8 cellular contexts compared by ENCODE assay signal in genomic region chr21:45386728-45387371, GRCh38. TPM values are rescaled to one million over a fixed set of nuclear protein-coding genes. Genes with fewer than 3 reads are reported as not detected.
DNase-seq lines count a peak whose midpoint lies in the region; ATAC-seq and TF ChIP-seq lines count a peak whose summit lies in the region.

No MANE protein-coding gene starts in this region.

- POLR2A ChIA-PET in HCT116 (lab: Charles Lee) = no interaction called here

- H3K27ac ChIP-seq in HCT116 (ENCODE audit: low read depth, low read length) = no peak overlapping the region
- H3K27ac ChIP-seq in ascending aorta = peak overlapping the region in 1 of 2 donors; percentile 19
- H3K27ac ChIP-seq in stomach smooth muscle (ENCODE audit: low read length) = no peak overlapping the region

- BruUV-seq in HCT116 (replicated peaks; lab: Mats Ljungman, UMichigan) = no TSS peak

- CTCF ChIA-PET in HCT116 (lab: Charles Lee) = no interaction called here

- RAD21 ChIA-PET in HCT116 (lab: Charles Lee; ENCODE audit: low non-redundant PET in 1 of 2, low total read pairs in 2 of 2, uncharacterized antibody in 2 of 2, unreplicated experiment in 2 of 2) = interaction anchor here in 1 of 2 experiments (0.6 kb wide), 1 partner anchor 99 kb away, joined by 10 read pairs; the partner anchor contains the start of gene POFUT2

- H3K9me3 ChIP-seq in HCT116 (ENCODE audit: control insufficient read depth in 1 of 2, insufficient read depth in 1 of 2, low read depth in 1 of 2, low read length in 2 of 2) = no peaks in the 10 kb centered on the region
- H3K9me3 ChIP-seq in ascending aorta = no peaks in the 10 kb centered on the region
- no peaks in the 10 kb centered on the region for H3K9me3 ChIP-seq in stomach smooth muscle (ENCODE audit: control insufficient read depth in 2 of 2, low read length in 2 of 2)

- H3K4me1 ChIP-seq in HCT116 (ENCODE audit: control insufficient read depth in 1 of 2, insufficient read depth in 2 of 2, low read length in 2 of 2) (peaks cover 0 to 12% of the 10 kb centered on the region in 2 experiments; a peak in 1 of 4 replicates), ascending aorta (peaks cover 0 to 12% of the 10 kb centered on the region in 2 donors), stomach smooth muscle (ENCODE audit: control insufficient read depth, insufficient read depth, low read length) (peaks cover 14% of the 10 kb centered on the region)

- no peaks in the 10 kb centered on the region for H3K9me2 ChIP-seq in HCT116 (ENCODE audit: insufficient read depth)

- intact Hi-C loops in HCT116 (cut with micrococcal nuclease) (no loop called here), ascending aorta (cut with DNase I) (loop anchor here (5.0 kb wide), 1 partner anchor 50 kb away; no protein-coding TSS in a partner anchor)

- TF ChIP-seq RAD21 in HCT116 (IDR thresholded peaks at IDR 0.05; ENCODE audit: low read depth) = peak; percentile 37; the same call in 1 of the 2 replicates

- ATAC-seq in HCT116 (peak; percentile 56), GM18909 (IDR thresholded peaks at IDR 0.05; ENCODE audit: poor library complexity, unreplicated experiment) (no peak), GM21723 (IDR thresholded peaks at IDR 0.05; ENCODE audit: unreplicated experiment) (no peak)

- TF ChIP-seq CTCF in HCT116 (IDR thresholded peaks at IDR 0.05 in 2 of 3, conservative IDR thresholded peaks at IDR 0.05 in 1 of 3; ENCODE audit: borderline replicate concordance in 1 of 3, insufficient read depth in 1 of 3, low read depth in 2 of 3, low read length in 2 of 3) = peak in 1 of 3 experiments; percentile 12; a peak in 1 of 6 replicates
- peak in 2 of 3 experiments; percentile 23 to 42 for TF ChIP-seq CTCF in ascending aorta (IDR thresholded peaks at IDR 0.05)
- TF ChIP-seq CTCF in GM10266 (IDR thresholded peaks at IDR 0.05; ENCODE audit: control insufficient read depth, insufficient read depth, low read depth, missing control alignments) = no peak

- no peak for TF ChIP-seq POLR2A in HCT116 (IDR thresholded peaks at IDR 0.05; ENCODE audit: borderline replicate concordance, extremely low read depth, insufficient read depth, insufficient read length)

- H3K36me3 ChIP-seq in HCT116 (ENCODE audit: control insufficient read depth in 1 of 2, insufficient read depth in 2 of 2, low read length in 2 of 2) = no peaks in the 10 kb centered on the region
- H3K36me3 ChIP-seq in ascending aorta = no peaks in the 10 kb centered on the region
- H3K36me3 ChIP-seq in stomach smooth muscle (ENCODE audit: control insufficient read depth in 2 of 2, insufficient read depth in 2 of 2, low read length in 2 of 2) = no peaks in the 10 kb centered on the region

- no peaks in the 10 kb centered on the region for H3K79me2 ChIP-seq in HCT116 (ENCODE audit: insufficient read depth, low read length)

- DNase-seq in HCT116 (ENCODE audit: low read depth, low spot score) (no peak), ascending aorta (ENCODE audit: low spot score in 2 of 2) (peak in 1 of 2 donors; percentile 81), hepatic stellate cell (ENCODE audit: low spot score) (peak; percentile 94), GM10266 (ENCODE audit: extremely low spot score) (no peak)
- no peak for DNase-seq in central memory CD4-positive, alpha-beta T cell

- peak overlapping the region; percentile 30; the same call in 1 of the 2 replicates for H3K4me2 ChIP-seq in HCT116 (ENCODE audit: low read length)

- H3K9ac ChIP-seq in HCT116 (ENCODE audit: low read length) = no peak overlapping the region
- peak overlapping the region in 1 of 2 donors; percentile 13 for H3K9ac ChIP-seq in stomach smooth muscle (ENCODE audit: low read length in 2 of 2)

- H2AFZ ChIP-seq in HCT116 (ENCODE audit: low read depth, low read length, poor library complexity, severe bottlenecking) = no peak overlapping the region

- H3K27me3 ChIP-seq in HCT116 (ENCODE audit: insufficient read depth, low read length) (no peaks in the 10 kb centered on the region), ascending aorta (no peaks in the 10 kb centered on the region), stomach smooth muscle (ENCODE audit: control insufficient read depth in 1 of 2, insufficient read depth in 2 of 2, low read length in 2 of 2) (peaks cover 0 to 2% of the 10 kb centered on the region in 2 donors)

- no peak overlapping the region for H3K4me3 ChIP-seq in HCT116 (replicated peaks in 1 of 2; ENCODE audit: low read depth in 1 of 2, low read length in 2 of 2)
- H3K4me3 ChIP-seq in ascending aorta = no peak overlapping the region
- peak overlapping the region; percentile 3 to 35 for H3K4me3 ChIP-seq in stomach smooth muscle (ENCODE audit: low read length in 2 of 2)

- H4K20me1 ChIP-seq in HCT116 (ENCODE audit: insufficient read depth) = no peaks in the 10 kb centered on the region

TF ChIP-seq in HCT116, 20 proteins besides CTCF, POLR2A, EP300 and RAD21:
- TF ChIP-seq ZNF274 (IDR thresholded peaks at IDR 0.05; ENCODE audit: low read depth, low read length) (no peak), SRF (IDR thresholded peaks at IDR 0.05; ENCODE audit: low read depth) (no peak), REST (IDR thresholded peaks at IDR 0.05; ENCODE audit: low read depth) (no peak), CBX3 (IDR thresholded peaks at IDR 0.05; ENCODE audit: low read depth) (no peak), MAX (IDR thresholded peaks at IDR 0.05) (no peak), ELF1 (IDR thresholded peaks at IDR 0.05; ENCODE audit: borderline replicate concordance, low read depth) (no peak), EGR1 (IDR thresholded peaks at IDR 0.05; ENCODE audit: low read depth) (no peak), ATF3 (IDR thresholded peaks at IDR 0.05) (no peak), ZBTB33 (IDR thresholded peaks at IDR 0.05; ENCODE audit: extremely low read depth, insufficient replicate concordance, low read length) (no peak), SP1 (IDR thresholded peaks at IDR 0.05; ENCODE audit: low read depth) (no peak), TCF7L2 (IDR thresholded peaks at IDR 0.05; ENCODE audit: borderline replicate concordance, extremely low read depth, insufficient read depth, insufficient read length) (no peak), JUND (IDR thresholded peaks at IDR 0.05) (no peak), SIN3A (IDR thresholded peaks at IDR 0.05; ENCODE audit: low read depth) (no peak), ZFX (IDR thresholded peaks at IDR 0.05) (no peak), POLR2AphosphoS5 (IDR thresholded peaks at IDR 0.05; ENCODE audit: low read depth, low read length) (no peak)

RNA-seq across cellular contexts. Expression of gene COL18A1, which starts 18.1 kb away (rescaled TPM):
- total RNA-seq in HCT116 (2021; ENCODE audit: unreplicated experiment) (59.5 TPM), ascending aorta (699 TPM)
- polyA plus RNA-seq in HCT116 (2012) = 57.0 and 60.3 TPM in 2 replicates

Comparison
In these comparisons a context has a peak if more than half of its experiments do, and no peak if none do; other contexts are left out.
1. H3K4me3 ChIP-seq: peak in stomach smooth muscle (2 of 2); none in HCT116 (0 of 2) and ascending aorta (0 of 2).
2. RNA of gene COL18A1, which starts 18.1 kb away (total RNA-seq): 699 TPM in ascending aorta (single experiment); 59.5 TPM in HCT116 (single experiment); every median in the first group is over 10 times any median in the second.